ENCODE assay signal across 8 cellular contexts in genomic region chr9:101119206-101119819, GRCh38.
DNase-seq lines count a peak whose midpoint lies in the region; ATAC-seq and TF ChIP-seq lines count a peak whose summit lies in the region.

No MANE protein-coding gene starts in this region.

- H3K9me3 Mint-ChIP-seq in endothelial cell (ENCODE audit: unreplicated experiment) = peaks cover 8% of the 10 kb centered on the region
- H3K9me3 Mint-ChIP-seq in neural progenitor cell = peaks cover 15% of the 10 kb centered on the region

- TF ChIP-seq POLR2A in sigmoid colon (IDR thresholded peaks at IDR 0.05) = no peak

- H3K4me3 Mint-ChIP-seq in endothelial cell (ENCODE audit: unreplicated experiment) (no peak overlapping the region), neural progenitor cell (no peak overlapping the region)

- H3K79me2 ChIP-seq in OCI-LY7 (ENCODE audit: insufficient read depth, low read depth, low read length) (no peaks in the 10 kb centered on the region), neural progenitor cell (ENCODE audit: low read depth) (no peaks in the 10 kb centered on the region)

- no peak overlapping the region for H3K27ac Mint-ChIP-seq in endothelial cell (ENCODE audit: unreplicated experiment)
- no peak overlapping the region for H3K27ac Mint-ChIP-seq in neural progenitor cell

- no peak overlapping the region for H3K4me3 ChIP-seq in OCI-LY7 (ENCODE audit: low read depth, low read length, poor library complexity, severe bottlenecking)
- H3K4me3 ChIP-seq in neural progenitor cell = no peak overlapping the region
- no peak overlapping the region for H3K4me3 ChIP-seq in sigmoid colon

- no peaks in the 10 kb centered on the region for H3K36me3 ChIP-seq in OCI-LY7 (ENCODE audit: insufficient read depth, low read length)
- no peaks in the 10 kb centered on the region for H3K36me3 ChIP-seq in neural progenitor cell
- H3K36me3 ChIP-seq in sigmoid colon = no peaks in the 10 kb centered on the region

- POLR2A ChIA-PET in OCI-LY7 (lab: Charles Lee) = no interaction called here

- no peaks in the 10 kb centered on the region for H3K4me1 ChIP-seq in OCI-LY7 (ENCODE audit: insufficient read depth, low read length, poor library complexity, severe bottlenecking)
- H3K4me1 ChIP-seq in neural progenitor cell = peaks cover 8% of the 10 kb centered on the region
- no peaks in the 10 kb centered on the region for H3K4me1 ChIP-seq in sigmoid colon

- H3K27ac ChIP-seq in OCI-LY7 (ENCODE audit: low read depth, low read length, poor library complexity, severe bottlenecking) (no peak overlapping the region), neural progenitor cell (no peak overlapping the region), sigmoid colon (no peak overlapping the region)

- H3K9me2 ChIP-seq in OCI-LY7 (ENCODE audit: insufficient read depth, low read length) = no peaks in the 10 kb centered on the region

- H4K20me1 ChIP-seq in OCI-LY7 (ENCODE audit: insufficient read depth, low read length) (no peaks in the 10 kb centered on the region), neural progenitor cell (ENCODE audit: low read depth) (no peaks in the 10 kb centered on the region)

- peak; percentile 55 for DNase-seq in activated CD8-positive, alpha-beta memory T cell treated with anti-CD3 and anti-CD28 coated beads, Interleukin-2, amount 50 U/mL, for 48 hours
- no peak for DNase-seq in activated CD8-positive, alpha-beta memory T cell treated with anti-CD3 and anti-CD28 coated beads, Interleukin-2, amount 50 U/mL, for 4 hours
- DNase-seq in HUDEP-2 (lab: John Stamatoyannopoulos, UW; ENCODE audit: unreplicated experiment in 76 of 76) (peak in 57 of 76 experiments; percentile 2 to 70 (median 30)), OCI-LY7 (ENCODE audit: low spot score) (peak; percentile 30), endothelial cell (ENCODE audit: low spot score) (peak; percentile 82), neural progenitor cell (ENCODE audit: low spot score) (peak; percentile 76), sigmoid colon (no peak)

- TF ChIP-seq EP300 in sigmoid colon (IDR thresholded peaks at IDR 0.05) = no peak

- H3K27me3 Mint-ChIP-seq in endothelial cell (ENCODE audit: unreplicated experiment) = peaks cover 4% of the 10 kb centered on the region
- no peaks in the 10 kb centered on the region for H3K27me3 Mint-ChIP-seq in neural progenitor cell (ENCODE audit: insufficient read depth, low read depth)

- no peaks in the 10 kb centered on the region for H3K27me3 ChIP-seq in neural progenitor cell
- no peaks in the 10 kb centered on the region for H3K27me3 ChIP-seq in sigmoid colon

- CTCF ChIA-PET in OCI-LY7 (lab: Charles Lee; ENCODE audit: unreplicated experiment) = interaction anchor here (1.0 kb wide), 1 partner anchor 192 kb away, joined by 3 read pairs; no protein-coding TSS in a partner anchor

- H2AFZ ChIP-seq in OCI-LY7 (ENCODE audit: low read length) = no peak overlapping the region
- H2AFZ ChIP-seq in neural progenitor cell (replicated peaks) = no peak overlapping the region

- H3K36me3 Mint-ChIP-seq in endothelial cell (ENCODE audit: low read depth, unreplicated experiment) (peaks cover 7% of the 10 kb centered on the region), neural progenitor cell (no peaks in the 10 kb centered on the region)

- 33 to 38% methylated on average over 3 of the region's 3 CpGs for WGBS in sigmoid colon, 2 donors

- peak; percentile 87 for ATAC-seq in GM21576 (IDR thresholded peaks at IDR 0.05; ENCODE audit: unreplicated experiment)

- TF ChIP-seq CTCF in OCI-LY7 (conservative IDR thresholded peaks at IDR 0.05; ENCODE audit: low read length) = peak; percentile 70
- TF ChIP-seq CTCF in endothelial cell (IDR thresholded peaks at IDR 0.05; ENCODE audit: unreplicated experiment) = peak; percentile 54
- peak; percentile 92 for TF ChIP-seq CTCF in neural progenitor cell (IDR thresholded peaks at IDR 0.05)
- TF ChIP-seq CTCF in sigmoid colon (IDR thresholded peaks at IDR 0.05) = no peak

- intact Hi-C loops in OCI-LY7 (cut with micrococcal nuclease; ENCODE audit: unreplicated experiment) (loop anchor here (2.0 kb wide), 1 partner anchor 191 kb away; no protein-coding TSS in a partner anchor), sigmoid colon (cut with DNase I) (no loop called here)

- no peak overlapping the region for H3K4me2 ChIP-seq in OCI-LY7 (ENCODE audit: low read length)
- H3K4me2 ChIP-seq in neural progenitor cell = no peak overlapping the region

- BruUV-seq in OCI-LY7 (replicated peaks; lab: Mats Ljungman, UMichigan) = no TSS peak

- H3K4me1 Mint-ChIP-seq in endothelial cell (ENCODE audit: unreplicated experiment) (peaks cover 33% of the 10 kb centered on the region), neural progenitor cell (peaks cover 11% of the 10 kb centered on the region)

- H3K9me3 ChIP-seq in OCI-LY7 (ENCODE audit: low read length) = no peaks in the 10 kb centered on the region
- H3K9me3 ChIP-seq in neural progenitor cell (ENCODE audit: low read depth) = peaks cover 7% of the 10 kb centered on the region
- peaks cover 0 to 3% (median 0%) of the 10 kb centered on the region in 4 donors for H3K9me3 ChIP-seq in sigmoid colon

- no peak overlapping the region for H3K9ac ChIP-seq in neural progenitor cell

- H3F3A ChIP-seq in neural progenitor cell (ENCODE audit: low read depth) = no peaks in the 10 kb centered on the region

Comparison
In these comparisons a context has a peak if more than half of its experiments do, and no peak if none do; other contexts are left out.
1. DNase-seq: peak in activated CD8-positive, alpha-beta memory T cell treated with anti-CD3 and anti-CD28 coated beads, Interleukin-2, amount 50 U/mL, for 48 hours (single experiment), HUDEP-2 (57 of 76), OCI-LY7 (single experiment), endothelial cell (single experiment) and neural progenitor cell (single experiment); none in activated CD8-positive, alpha-beta memory T cell treated with anti-CD3 and anti-CD28 coated beads, Interleukin-2, amount 50 U/mL, for 4 hours (single experiment) and sigmoid colon (single experiment).
2. CTCF ChIP-seq: peak in OCI-LY7 (single experiment), endothelial cell (single experiment) and neural progenitor cell (single experiment); none in sigmoid colon (0 of 4).